In the genomic region with DNA sequence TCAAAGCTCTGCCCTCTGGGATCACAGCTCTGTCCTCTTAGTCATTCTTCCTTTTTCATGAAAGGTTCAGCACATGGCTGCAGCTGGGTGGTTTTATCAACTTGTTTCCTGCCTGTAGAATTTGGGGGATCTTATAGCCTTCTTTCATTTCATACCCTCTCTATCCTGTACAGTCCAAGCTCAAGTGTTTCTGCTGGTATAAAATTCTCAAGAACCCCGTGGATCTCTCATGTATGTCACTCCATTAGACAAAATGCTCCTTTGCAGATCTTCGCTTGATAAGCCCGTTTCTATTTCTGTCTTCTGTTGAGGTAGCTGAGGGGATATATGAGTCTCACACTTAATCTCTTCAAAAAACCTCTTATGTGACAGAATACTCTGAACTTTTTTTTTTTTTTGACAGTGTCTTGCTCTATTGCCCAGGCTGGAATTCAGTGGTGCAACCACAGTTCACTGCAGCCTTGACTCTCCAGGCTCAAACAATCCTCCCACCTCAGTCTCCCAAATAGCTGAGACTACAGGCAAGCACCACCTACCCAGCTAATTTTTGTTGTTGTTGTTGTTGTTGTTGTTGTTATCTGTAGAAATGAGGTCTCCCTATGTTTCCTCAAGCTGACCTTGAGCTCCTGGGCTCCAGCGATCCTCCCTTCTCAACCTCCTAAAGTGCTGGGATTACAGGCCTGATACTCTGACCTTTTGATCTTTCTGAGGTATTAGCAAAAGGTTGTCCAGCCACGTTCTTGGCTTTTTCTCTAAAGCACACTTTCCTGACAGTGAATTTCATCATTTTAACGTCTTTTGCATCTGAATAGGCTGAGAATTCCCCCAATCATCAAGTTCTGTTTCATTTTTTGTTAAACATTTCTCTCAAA, we compare ENCODE assay signal across 1 cellular context.
TF ChIP-seq lines count a peak whose summit lies in the region.

No MANE protein-coding gene starts in this region.

TF ChIP-seq in GM12878, 131 proteins besides CTCF, POLR2A, EP300 and RAD21:
- TF ChIP-seq IKZF1 (conservative IDR thresholded peaks at IDR 0.05) (no peak), TAF1 (IDR thresholded peaks at IDR 0.05; ENCODE audit: borderline replicate concordance, low read depth, low read length) (no peak), NR2F1 (conservative IDR thresholded peaks at IDR 0.05) (0 out of 2 replicates have a peak, but pooled peaks have one; percentile 35), ASH2L (IDR thresholded peaks at IDR 0.05; ENCODE audit: borderline replicate concordance, low read depth) (no peak)
- TF ChIP-seq, protein P1, sequence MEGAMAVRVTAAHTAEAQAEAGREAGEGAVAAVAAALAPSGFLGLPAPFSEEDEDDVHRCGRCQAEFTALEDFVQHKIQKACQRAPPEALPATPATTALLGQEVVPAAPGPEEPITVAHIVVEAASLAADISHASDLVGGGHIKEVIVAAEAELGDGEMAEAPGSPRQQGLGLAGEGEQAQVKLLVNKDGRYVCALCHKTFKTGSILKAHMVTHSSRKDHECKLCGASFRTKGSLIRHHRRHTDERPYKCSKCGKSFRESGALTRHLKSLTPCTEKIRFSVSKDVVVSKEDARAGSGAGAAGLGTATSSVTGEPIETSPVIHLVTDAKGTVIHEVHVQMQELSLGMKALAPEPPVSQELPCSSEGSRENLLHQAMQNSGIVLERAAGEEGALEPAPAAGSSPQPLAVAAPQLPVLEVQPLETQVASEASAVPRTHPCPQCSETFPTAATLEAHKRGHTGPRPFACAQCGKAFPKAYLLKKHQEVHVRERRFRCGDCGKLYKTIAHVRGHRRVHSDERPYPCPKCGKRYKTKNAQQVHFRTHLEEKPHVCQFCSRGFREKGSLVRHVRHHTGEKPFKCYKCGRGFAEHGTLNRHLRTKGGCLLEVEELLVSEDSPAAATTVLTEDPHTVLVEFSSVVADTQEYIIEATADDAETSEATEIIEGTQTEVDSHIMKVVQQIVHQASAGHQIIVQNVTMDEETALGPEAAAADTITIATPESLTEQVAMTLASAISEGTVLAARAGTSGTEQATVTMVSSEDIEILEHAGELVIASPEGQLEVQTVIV (IDR thresholded peaks at IDR 0.05; ENCODE audit: borderline replicate concordance, partially characterized antibody): no peak
